In genomic region chr21:46655230-46655629, GRCh38 we compare ENCODE assay signal across 32 cellular contexts. TPM values are rescaled to one million over a fixed set of nuclear protein-coding genes. Genes with fewer than 3 reads are reported as not detected.
"Had no signal": no experiment of that assay in that cellular context is flagged by ENCODE, and none has a peak within 500 bp of the region (broad histone marks: within the 10 kb centered on the region; RNA-seq: fewer than 3 reads in every experiment).

No MANE protein-coding gene starts in this region.

- H3K4me1 ChIP-seq: foreskin keratinocyte, gastrocnemius medialis had no signal

- H3K27ac Mint-ChIP-seq: activated CD4-positive, alpha-beta memory T cell treated with anti-CD3 and anti-CD28 coated beads for 36 hours; activated CD4-positive, alpha-beta T cell treated with anti-CD3 and anti-CD28 coated beads for 36 hours; activated CD4-positive, alpha-beta T cell treated with anti-CD3 and anti-CD28 coated beads, Interleukin-2, amount 10 ng/mL, durations not matched to agents 24 days and 14 days; activated CD8-positive, alpha-beta memory T cell treated with anti-CD3 and anti-CD28 coated beads, Interleukin-2, amount 10 ng/mL, durations not matched to agents 7 days and 5 days; activated CD8-positive, alpha-beta T cell treated with anti-CD3 and anti-CD28 coated beads, Interleukin-2, amount 10 ng/mL, durations not matched to agents 7 days and 5 days; activated naive CD8-positive, alpha-beta T cell; activated T-helper 17 cell treated with anti-CD3 and anti-CD28 coated beads, Interleukin-2, amount 50 U/mL, for 72 hours; dendritic cell treated with granulocyte-macrophage colony-stimulating factor and Interleukin-4, amounts not matched to agents 40 ng/mL and 50 ng/mL, for 4 days; endodermal cell had no signal

- FAIRE-seq: bronchial epithelial cell had no signal

- H3K27me3 Mint-ChIP-seq: activated CD4-positive, alpha-beta memory T cell treated with anti-CD3 and anti-CD28 coated beads for 36 hours; activated CD4-positive, alpha-beta T cell treated with anti-CD3 and anti-CD28 coated beads for 36 hours; activated CD4-positive, alpha-beta T cell treated with anti-CD3 and anti-CD28 coated beads, Interleukin-2, amount 10 ng/mL, durations not matched to agents 24 days and 14 days; activated CD8-positive, alpha-beta memory T cell treated with anti-CD3 and anti-CD28 coated beads, Interleukin-2, amount 10 ng/mL, durations not matched to agents 7 days and 5 days; activated naive CD8-positive, alpha-beta T cell; activated T-helper 17 cell treated with anti-CD3 and anti-CD28 coated beads, Interleukin-2, amount 50 U/mL, for 72 hours; central memory CD8-positive, alpha-beta T cell; dendritic cell treated with granulocyte-macrophage colony-stimulating factor and Interleukin-4, amounts not matched to agents 40 ng/mL and 50 ng/mL, for 4 days had no signal

- ATAC-seq: activated CD4-positive, alpha-beta T cell treated with anti-CD3 and anti-CD28 coated beads for 36 hours; activated CD8-positive, alpha-beta memory T cell treated with anti-CD3 and anti-CD28 coated beads, Interleukin-2, amount 10 ng/mL, durations not matched to agents 7 days and 5 days; activated CD8-positive, alpha-beta T cell treated with anti-CD3 and anti-CD28 coated beads, Interleukin-2, amount 10 ng/mL, durations not matched to agents 7 days and 5 days; activated T-helper 17 cell treated with anti-CD3 and anti-CD28 coated beads, Interleukin-2, amount 50 U/mL, for 72 hours; foreskin keratinocyte; gastrocnemius medialis; heart left ventricle had no signal

- H3K27me3 ChIP-seq: brain microvascular endothelial cell, dorsolateral prefrontal cortex, esophagus muscularis mucosa, foreskin keratinocyte, gastrocnemius medialis, heart left ventricle had no signal

- H3K4me3 Mint-ChIP-seq: activated CD4-positive, alpha-beta memory T cell treated with anti-CD3 and anti-CD28 coated beads for 36 hours; activated CD4-positive, alpha-beta T cell treated with anti-CD3 and anti-CD28 coated beads for 36 hours; activated CD4-positive, alpha-beta T cell treated with anti-CD3 and anti-CD28 coated beads, Interleukin-2, amount 10 ng/mL, durations not matched to agents 24 days and 14 days; activated CD8-positive, alpha-beta memory T cell treated with anti-CD3 and anti-CD28 coated beads, Interleukin-2, amount 10 ng/mL, durations not matched to agents 7 days and 5 days; activated CD8-positive, alpha-beta T cell treated with anti-CD3 and anti-CD28 coated beads, Interleukin-2, amount 10 ng/mL, durations not matched to agents 7 days and 5 days; activated naive CD8-positive, alpha-beta T cell; activated T-helper 17 cell treated with anti-CD3 and anti-CD28 coated beads, Interleukin-2, amount 50 U/mL, for 72 hours; central memory CD8-positive, alpha-beta T cell; dendritic cell treated with granulocyte-macrophage colony-stimulating factor and Interleukin-4, amounts not matched to agents 40 ng/mL and 50 ng/mL, for 4 days; endodermal cell had no signal

- H3K4me1 Mint-ChIP-seq: activated CD4-positive, alpha-beta T cell treated with anti-CD3 and anti-CD28 coated beads, Interleukin-2, amount 10 ng/mL, durations not matched to agents 24 days and 14 days had no signal

- H3K27ac ChIP-seq: brain microvascular endothelial cell, coronary artery, dorsolateral prefrontal cortex, esophagus muscularis mucosa, foreskin keratinocyte, gastrocnemius medialis, heart left ventricle had no signal

- H3K9me3 ChIP-seq: gastrocnemius medialis had no signal

- H3K4me3 ChIP-seq: coronary artery, dorsolateral prefrontal cortex, esophagus muscularis mucosa, gastrocnemius medialis, heart left ventricle had no signal

- DNase-seq: activated CD4-positive, alpha-beta memory T cell treated with anti-CD3 and anti-CD28 coated beads for 36 hours; activated CD4-positive, alpha-beta T cell treated with anti-CD3 and anti-CD28 coated beads for 36 hours; activated CD4-positive, CD25-positive, alpha-beta regulatory T cell; activated CD4-positive, CD25-positive, alpha-beta regulatory T cell treated with anti-CD3 and anti-CD28 coated beads, Interleukin-2, amount 50 U/mL, for 72 hours; activated CD8-positive, alpha-beta memory T cell treated with anti-CD3 and anti-CD28 coated beads, Interleukin-2, amount 10 ng/mL, durations not matched to agents 7 days and 5 days; activated CD8-positive, alpha-beta memory T cell treated with anti-CD3 and anti-CD28 coated beads, Interleukin-2, amount 50 U/mL, for 4 hours; activated CD8-positive, alpha-beta T cell treated with anti-CD3 and anti-CD28 coated beads, Interleukin-2, amount 10 ng/mL, durations not matched to agents 7 days and 5 days; activated effector memory CD4-positive, alpha-beta T cell treated with Interleukin-2 at 50 U/mL for 16 hours; activated gamma-delta T cell treated with Interleukin-2 at 50 U/mL for 16 hours; activated naive CD4-positive, alpha-beta T cell treated with anti-CD3 and anti-CD28 coated beads, Interleukin-2, amount 50 U/mL, for 16 hours; activated naive CD4-positive, alpha-beta T cell treated with Interleukin-2 at 50 U/mL for 16 hours; activated T-cell treated with anti-CD3 and anti-CD28 coated beads, Interleukin-2, amount 50 U/mL, for 1 hour; amniotic stem cell; anterior cingulate cortex; brain microvascular endothelial cell; dorsolateral prefrontal cortex; effector memory CD4-positive, alpha-beta T cell; endodermal cell; erythroblast; foreskin keratinocyte; gastrocnemius medialis; glutamatergic neuron; heart left ventricle; T-helper 2 cell had no signal

RNA-seq across cellular contexts. Expression of gene S100B, which starts 50.3 kb away (rescaled TPM):
- total RNA-seq: activated CD4-positive, alpha-beta memory T cell treated with anti-CD3 and anti-CD28 coated beads for 36 hours; activated CD4-positive, alpha-beta T cell treated with anti-CD3 and anti-CD28 coated beads for 36 hours; activated CD4-positive, alpha-beta T cell treated with anti-CD3 and anti-CD28 coated beads, Interleukin-2, amount 10 ng/mL, durations not matched to agents 24 days and 14 days; activated T-helper 17 cell treated with anti-CD3 and anti-CD28 coated beads, Interleukin-2, amount 50 U/mL, for 72 hours; bronchial epithelial cell; endodermal cell; foreskin keratinocyte had no signal
